In genomic region chrX:66328950-66329596, GRCh38 we compare ENCODE assay signal across 23 cellular contexts.
"Had no signal": no experiment of that assay in that cellular context is flagged by ENCODE, and none has a peak within 500 bp of the region (broad histone marks: within the 10 kb centered on the region; RNA-seq: fewer than 3 reads in every experiment).

No MANE protein-coding gene starts in this region.

- H3K27ac ChIP-seq: dorsolateral prefrontal cortex, left ventricle myocardium inferior, pancreas, sigmoid colon, thoracic aorta, transverse colon, vagina had no signal

- ATAC-seq: left colon; mucosa of descending colon; pancreas; right cardiac atrium; stimulated activated memory B cell treated with anti-CD40 and anti-IgM and Interleukin-4, amounts not matched to agents 10 μg/mL and 1 μg/mL and 100 μg/mL, for 72 hours; stimulated activated naive CD8-positive, alpha-beta T cell treated with anti-CD3 and anti-CD28 coated beads, Interleukin-15, Interleukin-2, amounts not matched to agents 100 U/mL and 50 U/mL, for 24 hours had no signal

- H3K27me3 ChIP-seq: pancreas, sigmoid colon, transverse colon, vagina had no signal

- H3K4me3 ChIP-seq: dorsolateral prefrontal cortex, left ventricle myocardium inferior, lung, mucosa of descending colon, pancreas, sigmoid colon, thoracic aorta, transverse colon, vagina had no signal

- H3K27ac Mint-ChIP-seq: memory B cell; mesothelial cell of epicardium; naive B cell; progenitor cell of endocrine pancreas; stimulated activated memory B cell treated with anti-CD40 and anti-IgM and Interleukin-4, amounts not matched to agents 10 μg/mL and 1 μg/mL and 100 μg/mL, for 72 hours had no signal

- DNase-seq: cerebellar nuclear complex; dorsolateral prefrontal cortex; effector CD4-positive, alpha-beta T cell; left colon; left ventricle myocardium inferior; naive B cell; occipital lobe; sigmoid colon; stimulated activated CD4-positive, alpha-beta T cell treated with anti-CD3 and anti-CD28 coated beads, Interleukin-4, amount 100 ng/mL, for 4 hours; stimulated activated naive CD8-positive, alpha-beta T cell treated with anti-CD3 and anti-CD28 coated beads, Interleukin-15, Interleukin-2, amounts not matched to agents 100 U/mL and 50 U/mL, for 24 hours; transverse colon had no signal

- H3K4me3 Mint-ChIP-seq: memory B cell; mesothelial cell of epicardium; naive B cell; stimulated activated memory B cell treated with anti-CD40 and anti-IgM and Interleukin-4, amounts not matched to agents 10 μg/mL and 1 μg/mL and 100 μg/mL, for 72 hours had no signal

- H3K9me3 ChIP-seq: left ventricle myocardium inferior, mucosa of descending colon, pancreas, sigmoid colon, thoracic aorta, transverse colon, vagina had no signal

- H3K27me3 Mint-ChIP-seq: memory B cell; progenitor cell of endocrine pancreas; stimulated activated memory B cell treated with anti-CD40 and anti-IgM and Interleukin-4, amounts not matched to agents 10 μg/mL and 1 μg/mL and 100 μg/mL, for 72 hours had no signal

- H3K9me3 Mint-ChIP-seq: memory B cell; stimulated activated memory B cell treated with anti-CD40 and anti-IgM and Interleukin-4, amounts not matched to agents 10 μg/mL and 1 μg/mL and 100 μg/mL, for 72 hours had no signal

- H3K4me1 Mint-ChIP-seq: memory B cell; mesothelial cell of epicardium; naive B cell; stimulated activated memory B cell treated with anti-CD40 and anti-IgM and Interleukin-4, amounts not matched to agents 10 μg/mL and 1 μg/mL and 100 μg/mL, for 72 hours had no signal

- H3K4me1 ChIP-seq: left ventricle myocardium inferior, pancreas, sigmoid colon, transverse colon, vagina had no signal

- FAIRE-seq: colon, frontal cortex, pancreas had no signal

- H3K36me3 ChIP-seq: left ventricle myocardium inferior, pancreas, sigmoid colon, thoracic aorta, transverse colon, vagina had no signal
